ENCODE assay signal across 2 cellular contexts in the genomic region with DNA sequence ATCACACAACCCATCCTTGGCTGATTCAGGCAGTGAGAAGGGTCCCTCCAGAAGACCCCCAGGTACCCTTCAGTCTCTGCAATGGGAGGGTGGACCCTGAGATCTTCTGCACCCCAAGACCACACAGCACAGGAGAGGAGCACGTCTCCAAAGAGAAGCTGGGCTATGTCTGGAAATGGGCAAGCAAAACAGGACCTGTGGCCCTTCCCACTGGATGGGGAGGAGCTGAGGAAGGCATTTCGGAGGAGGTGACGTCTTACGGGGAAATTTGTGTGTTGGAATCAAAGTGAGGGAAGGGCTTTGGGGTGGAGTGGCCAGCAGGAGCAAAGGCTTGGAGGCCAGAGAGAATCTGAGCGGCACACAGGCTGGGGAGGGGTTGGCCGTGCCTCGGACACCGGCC.
TF ChIP-seq lines count a peak whose summit lies in the region.

No MANE protein-coding gene starts in this region.

TF ChIP-seq in K562, 482 proteins besides CTCF, POLR2A, EP300 and RAD21:
- TF ChIP-seq ELF1 (tag; IDR thresholded peaks at IDR 0.05) (no peak), ZNF695 (CRISPR knock-in tag; IDR thresholded peaks at IDR 0.05) (no peak), HMGXB4 (CRISPR knock-in tag; IDR thresholded peaks at IDR 0.05) (no peak), BCOR (IDR thresholded peaks at IDR 0.05) (no peak)
TF ChIP-seq in K562: peak in this region for 0.

TF ChIP-seq in H1, 55 proteins besides CTCF, POLR2A, EP300 and RAD21:
- TF ChIP-seq HDAC2 (IDR thresholded peaks at IDR 0.05; ENCODE audit: borderline replicate concordance in 1 of 2, low read depth in 2 of 2, low read length in 2 of 2) = no peak
- TF ChIP-seq POLR2AphosphoS5 (IDR thresholded peaks at IDR 0.05; ENCODE audit: low read depth, low read length) = no peak
- TF ChIP-seq NRF1 (IDR thresholded peaks at IDR 0.05; ENCODE audit: low read depth, low read length) = no peak
- TF ChIP-seq TBP (IDR thresholded peaks at IDR 0.05; ENCODE audit: low read depth, low read length) = no peak
- TF ChIP-seq SP4 (IDR thresholded peaks at IDR 0.05; ENCODE audit: low read length) = no peak
TF ChIP-seq in H1: peak in this region for 0.
